In genomic region chr15:64865998-64866520, GRCh38 we compare ENCODE assay signal across 1 cellular context.
TF ChIP-seq lines count a peak whose summit lies in the region.

No MANE protein-coding gene starts in this region.

TF ChIP-seq in H1, 55 proteins besides CTCF, POLR2A, EP300 and RAD21 (continued from another document):
- TF ChIP-seq SIN3A (conservative IDR thresholded peaks at IDR 0.05 in 1 of 2, IDR thresholded peaks at IDR 0.05 in 1 of 2; ENCODE audit: low read depth in 1 of 2, low read length in 2 of 2) (peak; percentile 61; a peak in 1 of 4 replicates), ATF2 (IDR thresholded peaks at IDR 0.05; ENCODE audit: low read length) (peak; percentile 96), USF2 (IDR thresholded peaks at IDR 0.05; ENCODE audit: low read length) (no peak), JUND (IDR thresholded peaks at IDR 0.05; ENCODE audit: low read length) (peak; percentile 79), CTBP2 (IDR thresholded peaks at IDR 0.05; ENCODE audit: borderline replicate concordance, insufficient read depth, insufficient read length, low read length) (no peak), TEAD4 (IDR thresholded peaks at IDR 0.05; ENCODE audit: low read depth, low read length) (peak; percentile 62; the same call in 1 of the 2 replicates), SUZ12 (IDR thresholded peaks at IDR 0.05; ENCODE audit: low read length) (no peak), SP4 (IDR thresholded peaks at IDR 0.05; ENCODE audit: low read length) (no peak), TAF7 (optimal IDR thresholded peaks at IDR 0.05; ENCODE audit: borderline replicate concordance, low read depth, low read length) (no peak), HDAC2 (IDR thresholded peaks at IDR 0.05; ENCODE audit: borderline replicate concordance in 1 of 2, low read depth in 2 of 2, low read length in 2 of 2) (0 out of 4 replicates have a peak, but pooled peaks of 1 of the 2 experiments have one; percentile 17), RNF2 (IDR thresholded peaks at IDR 0.05; ENCODE audit: borderline replicate concordance, low read depth, low read length, missing control alignments, poor library complexity, severe bottlenecking) (no peak), SP1 (IDR thresholded peaks at IDR 0.05; ENCODE audit: low read depth, low read length) (peak; percentile 34; the same call in 1 of the 2 replicates), NANOG (IDR thresholded peaks at IDR 0.05; ENCODE audit: insufficient read depth, low read depth, low read length, poor library complexity, severe bottlenecking) (peak; percentile 66), CREB1 (IDR thresholded peaks at IDR 0.05) (0 out of 2 replicates have a peak, but pooled peaks have one; percentile 27), SP2 (IDR thresholded peaks at IDR 0.05; ENCODE audit: low read length) (no peak)
